In the genomic region with DNA sequence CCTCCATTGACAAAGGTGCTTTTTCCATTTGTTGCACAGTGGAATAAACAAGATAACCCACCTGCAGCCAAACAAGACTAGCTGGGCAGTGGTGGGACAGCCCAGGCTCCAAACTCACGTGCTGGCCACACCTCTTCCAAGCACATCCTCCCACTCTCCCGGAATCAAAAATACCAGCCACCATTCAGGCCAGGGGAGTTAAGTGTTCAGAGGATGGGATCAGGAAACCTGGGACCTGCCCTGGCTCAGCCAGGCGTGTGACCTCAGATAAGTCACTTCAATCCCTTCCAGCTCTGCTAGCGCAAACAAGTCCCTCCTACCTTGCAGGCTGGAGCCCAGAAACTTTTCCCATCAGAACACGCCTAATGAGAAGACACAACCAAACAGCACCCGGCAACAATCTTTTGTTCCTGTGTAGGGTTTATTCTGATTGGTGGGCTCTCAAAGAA, we compare ENCODE assay signal across 10 cellular contexts. TPM values are rescaled to one million over a fixed set of nuclear protein-coding genes. Genes with fewer than 3 reads are reported as not detected.
A peak's percentile ranks its signal among the peaks of the same experiment; 100 is the strongest.
DNase-seq lines count a peak whose midpoint lies in the region; ATAC-seq and TF ChIP-seq lines count a peak whose summit lies in the region.
"Had no signal": no experiment of that assay in that cellular context is flagged by ENCODE, and none has a peak within 500 bp of the region (broad histone marks: within the 10 kb centered on the region; RNA-seq: fewer than 3 reads in every experiment).

No MANE protein-coding gene starts in this region.

- no peak for TF ChIP-seq POLR2A in heart left ventricle (IDR thresholded peaks at IDR 0.05)

- no peaks in the 10 kb centered on the region for H3K27me3 Mint-ChIP-seq in osteocyte (ENCODE audit: unreplicated experiment)
- no peaks in the 10 kb centered on the region for H3K27me3 Mint-ChIP-seq in natural killer cell (ENCODE audit: low read depth in 2 of 2)
- H3K27me3 Mint-ChIP-seq: activated naive CD4-positive, alpha-beta T cell treated with anti-CD3 and anti-CD28 coated beads, Interleukin-2, amount 10 ng/mL, durations not matched to agents 7 days and 5 days had no signal

- peak; percentile 27 to 71 (median 56) for ATAC-seq in heart left ventricle
- no peak for ATAC-seq in HG03439 (IDR thresholded peaks at IDR 0.05; ENCODE audit: unreplicated experiment)
- ATAC-seq in HG03039 (IDR thresholded peaks at IDR 0.05; ENCODE audit: unreplicated experiment) = no peak
- ATAC-seq in natural killer cell = no peak
- no peak for ATAC-seq in GM19351 (IDR thresholded peaks at IDR 0.05; ENCODE audit: unreplicated experiment)

- H3K9me3 Mint-ChIP-seq in osteocyte (ENCODE audit: unreplicated experiment) (no peaks in the 10 kb centered on the region), natural killer cell (no peaks in the 10 kb centered on the region)
- H3K9me3 Mint-ChIP-seq: activated naive CD4-positive, alpha-beta T cell treated with anti-CD3 and anti-CD28 coated beads, Interleukin-2, amount 10 ng/mL, durations not matched to agents 7 days and 5 days had no signal

- H3K9me3 ChIP-seq in heart left ventricle = no peaks in the 10 kb centered on the region

- 16 to 41% (median 24%) methylated on average over 6 of the region's 6 CpGs for whole genome bisulfite sequencing in heart left ventricle, 4 donors

- peaks cover 0 to 2% (median 0%) of the 10 kb centered on the region in 9 donors for H3K36me3 ChIP-seq in heart left ventricle

- H3K27ac ChIP-seq in 22Rv1 = peak overlapping the region; percentile 99
- H3K27ac ChIP-seq in heart left ventricle = peak overlapping the region; percentile 76 to 98 (median 85)

- no peak for TF ChIP-seq CTCF in 22Rv1 (IDR thresholded peaks at IDR 0.05)
- no peak for TF ChIP-seq CTCF in heart left ventricle (IDR thresholded peaks at IDR 0.05)
- no peak for TF ChIP-seq CTCF in osteocyte (IDR thresholded peaks at IDR 0.05)
- TF ChIP-seq CTCF in natural killer cell (IDR thresholded peaks at IDR 0.05) = no peak

- no peak overlapping the region for H3K4me3 Mint-ChIP-seq in osteocyte (ENCODE audit: unreplicated experiment)
- H3K4me3 Mint-ChIP-seq in natural killer cell = no peak overlapping the region
- H3K4me3 Mint-ChIP-seq: activated naive CD4-positive, alpha-beta T cell treated with anti-CD3 and anti-CD28 coated beads, Interleukin-2, amount 10 ng/mL, durations not matched to agents 7 days and 5 days; B cell had no signal

- H3K36me3 Mint-ChIP-seq in osteocyte (ENCODE audit: unreplicated experiment) = peaks cover 2% of the 10 kb centered on the region
- H3K36me3 Mint-ChIP-seq in natural killer cell = no peaks in the 10 kb centered on the region
- H3K36me3 Mint-ChIP-seq: activated naive CD4-positive, alpha-beta T cell treated with anti-CD3 and anti-CD28 coated beads, Interleukin-2, amount 10 ng/mL, durations not matched to agents 7 days and 5 days had no signal

- peaks cover 34 to 96% (median 74%) of the 10 kb centered on the region in 12 donors for H3K4me1 ChIP-seq in heart left ventricle

- H3K4me3 ChIP-seq in heart left ventricle = peak overlapping the region in 5 of 12 donors; percentile 6 to 38 (median 8)

- H3K27ac Mint-ChIP-seq in osteocyte (ENCODE audit: unreplicated experiment) (peak overlapping the region; percentile 94), natural killer cell (no peak overlapping the region)
- H3K27ac Mint-ChIP-seq: activated naive CD4-positive, alpha-beta T cell treated with anti-CD3 and anti-CD28 coated beads, Interleukin-2, amount 10 ng/mL, durations not matched to agents 7 days and 5 days; B cell had no signal

- H3K27me3 ChIP-seq in heart left ventricle = no peaks in the 10 kb centered on the region

- H3K4me1 Mint-ChIP-seq in osteocyte (ENCODE audit: unreplicated experiment) (peaks cover 88% of the 10 kb centered on the region), natural killer cell (peaks cover 5 to 13% of the 10 kb centered on the region in 2 donors)
- H3K4me1 Mint-ChIP-seq: B cell had no signal

- peak; percentile 34 for DNase-seq in amniotic epithelial cell (ENCODE audit: low read depth)
- DNase-seq in heart left ventricle = peak in 4 of 5 donors; percentile 58 to 80 (median 68)
- no peak for DNase-seq in osteocyte (ENCODE audit: extremely low spot score, unreplicated experiment)
- no peak for DNase-seq in natural killer cell
- DNase-seq: activated naive CD4-positive, alpha-beta T cell treated with anti-CD3 and anti-CD28 coated beads, Interleukin-2, amount 10 ng/mL, durations not matched to agents 7 days and 5 days had no signal

- intact Hi-C loops in heart left ventricle (cut with DNase I) = loop anchor here in 7 of 10 donors (1.0 to 5.0 kb wide), 4 partner anchors 42 to 117 kb away; a partner anchor contains a TSS
- intact Hi-C loops in natural killer cell (cut with micrococcal nuclease) = no loop called here

RNA-seq across cellular contexts. Expression of a gene that starts 43.3 kb away (rescaled TPM):
- total RNA-seq in heart left ventricle = 100 to 1,000 TPM in 6 of 9 donors, 10 to 100 TPM in 3; 63.6 to 252 (median 110) TPM
- 10 to 100 TPM; 48.4 to 88.2 TPM for polyA plus RNA-seq in heart left ventricle
- total RNA-seq in osteocyte = 371 and 380 TPM in 2 replicates
- 10 to 100 TPM; 14.9 to 39.5 (median 19.6) TPM for total RNA-seq in natural killer cell

Comparison
In these comparisons a context has a peak if more than half of its experiments do, and no peak if none do; other contexts are left out.
1. DNase-seq: peak in amniotic epithelial cell (single experiment) and heart left ventricle (4 of 5); none in osteocyte (single experiment) and natural killer cell (single experiment).
2. ATAC-seq: peak in heart left ventricle (4 of 4); none in HG03439 (single experiment), HG03039 (single experiment), natural killer cell (0 of 3) and GM19351 (single experiment).